7 cellular contexts compared by ENCODE assay signal in genomic region chr3:186413615-186414415, GRCh38.
A peak's percentile ranks its signal among the peaks of the same experiment; 100 is the strongest.
DNase-seq lines count a peak whose midpoint lies in the region; ATAC-seq and TF ChIP-seq lines count a peak whose summit lies in the region.

No MANE protein-coding gene starts in this region.

- peak overlapping the region; percentile 53 for H3K27ac ChIP-seq in layer of hippocampus (ENCODE audit: low read depth, low read length)

- ATAC-seq in GM18498 (IDR thresholded peaks at IDR 0.05; ENCODE audit: unreplicated experiment), result peak; percentile 76
- ATAC-seq in HG03097 (IDR thresholded peaks at IDR 0.05; ENCODE audit: low FRiP score, unreplicated experiment), result peak; percentile 77

- TF ChIP-seq CTCF in cardiac fibroblast (IDR thresholded peaks at IDR 0.05; ENCODE audit: low read depth, low read length), result no peak

- TF ChIP-seq POLR2A in erythroblast (IDR thresholded peaks at IDR 0.05; ENCODE audit: low read length), result no peak

- peak overlapping the region; percentile 23 to 25 for H3K4me3 ChIP-seq in cardiac fibroblast (replicated peaks in 1 of 2; ENCODE audit: low read depth in 2 of 2, low read length in 2 of 2)

- H3K27me3 ChIP-seq in layer of hippocampus (ENCODE audit: control insufficient read depth, insufficient read depth, low read length), result no peaks in the 10 kb centered on the region

- peak; percentile 72 for DNase-seq in NOMO-1 treated with DMSO at 0.1 percent for 48 hours (lab: John Stamatoyannopoulos, UW; ENCODE audit: unreplicated experiment)
- DNase-seq in cardiac fibroblast (ENCODE audit: low read depth in 2 of 2), result peak; percentile 28 to 29
- DNase-seq in stimulated activated CD8-positive, alpha-beta memory T cell treated with anti-CD3 and anti-CD28 coated beads, Interleukin-12 subunit alpha, Interleukin-12 subunit beta, amount 100 ng/mL, for 4 hours (ENCODE audit: low read depth), result peak; percentile 4
- no peak for DNase-seq in erythroblast (lab: John Stamatoyannopoulos, UW)

Comparison
In these comparisons a context has a peak if more than half of its experiments do, and no peak if none do; other contexts are left out.
1. DNase-seq: peak in NOMO-1 treated with DMSO at 0.1 percent for 48 hours (single experiment), cardiac fibroblast (2 of 2) and stimulated activated CD8-positive, alpha-beta memory T cell treated with anti-CD3 and anti-CD28 coated beads, Interleukin-12 subunit alpha, Interleukin-12 subunit beta, amount 100 ng/mL, for 4 hours (single experiment); none in erythroblast (0 of 2).